In genomic region chr7:17640730-17641377, GRCh38 we compare ENCODE assay signal across 8 cellular contexts.
A peak's percentile ranks its signal among the peaks of the same experiment; 100 is the strongest.
DNase-seq lines count a peak whose midpoint lies in the region; ATAC-seq, FAIRE-seq and TF ChIP-seq lines count a peak whose summit lies in the region.

No MANE protein-coding gene starts in this region.

- H3K4me1 ChIP-seq in GM12878 (ENCODE audit: control insufficient read depth, insufficient read depth, low read length) (no peaks in the 10 kb centered on the region), left lung (peaks cover 0 to 3% of the 10 kb centered on the region in 2 donors)

- H3K27me3 ChIP-seq in GM12878 (replicated peaks in 1 of 2; ENCODE audit: control insufficient read depth in 2 of 2, insufficient read depth in 2 of 2, low read length in 1 of 2), result no peaks in the 10 kb centered on the region; a peak in 2 of 4 replicates
- H3K27me3 ChIP-seq in left lung, result no peaks in the 10 kb centered on the region

- ATAC-seq in GM21360 (IDR thresholded peaks at IDR 0.05; ENCODE audit: unreplicated experiment), result peak; percentile 63
- ATAC-seq in GM12878, result peak; percentile 63
- peak; percentile 38 for ATAC-seq in left lung

- H3K27ac ChIP-seq in GM12878 (ENCODE audit: control insufficient read depth, insufficient read depth) (no peak overlapping the region), left lung (no peak overlapping the region)

- H3K36me3 ChIP-seq in GM12878 (ENCODE audit: control insufficient read depth in 2 of 2, insufficient read depth in 2 of 2, low read length in 1 of 2) (no peaks in the 10 kb centered on the region), left lung (no peaks in the 10 kb centered on the region)

- H3K9ac ChIP-seq in GM12878 (ENCODE audit: control insufficient read depth, insufficient read depth, low read length), result no peak overlapping the region

- POLR2A ChIA-PET in GM12878 (lab: Charles Lee), result no interaction called here

- no peak overlapping the region for H3K4me2 ChIP-seq in GM12878 (ENCODE audit: control insufficient read depth, insufficient read depth)

- SMC1A ChIA-PET in GM12878 (lab: Charles Lee; ENCODE audit: uncharacterized antibody, unreplicated experiment), result interaction anchor here (0.6 to 1.3 kb wide), 3 partner anchors 32 to 338 kb away, joined by 3 to 4 read pairs (median 4); no protein-coding TSS in a partner anchor

- CTCF ChIA-PET in GM12878 (lab: Yijun Ruan, JAX), result interaction anchor here (1.2 to 2.5 kb wide), 4 partner anchors 11 to 27 kb away, joined by 4 to 14 read pairs (median 5); no protein-coding TSS in a partner anchor

- RAD21 ChIA-PET in GM12878 (lab: Charles Lee; ENCODE audit: unreplicated experiment), result no interaction called here

- TF ChIP-seq POLR2A in GM12878 (IDR thresholded peaks at IDR 0.05; ENCODE audit: low read depth, low read length), result no peak

- in situ Hi-C loops in GM12878 (cut with MboI), result loop anchor here (5.0 to 10.0 kb wide), 2 partner anchors 339 to 656 kb away; no protein-coding TSS in a partner anchor

- BruUV-seq in GM12878 (replicated peaks; lab: Mats Ljungman, UMichigan), result no TSS peak

- no peaks in the 10 kb centered on the region for H3K79me2 ChIP-seq in GM12878 (ENCODE audit: control insufficient read depth, insufficient read depth, low read length)

- TF ChIP-seq EP300 in GM12878 (IDR thresholded peaks at IDR 0.05; ENCODE audit: borderline replicate concordance in 1 of 2, control insufficient read depth in 1 of 2, low read depth in 2 of 2, low read length in 2 of 2), result no peak

- H4K20me1 ChIP-seq in GM12878 (ENCODE audit: control insufficient read depth, insufficient read depth), result no peaks in the 10 kb centered on the region

- TF ChIP-seq CTCF in GM12878 (IDR thresholded peaks at IDR 0.05 in 2 of 3, conservative IDR thresholded peaks at IDR 0.05 in 1 of 3; ENCODE audit: control insufficient read depth in 2 of 3, extremely low read depth in 1 of 3, insufficient read depth in 1 of 3, low read depth in 3 of 3, low read length in 3 of 3) (peak; percentile 50 to 65 (median 62)), left lung (IDR thresholded peaks at IDR 0.05) (peak; percentile 52 to 57)

- H2AFZ ChIP-seq in GM12878 (ENCODE audit: control insufficient read depth, low read depth, low read length), result no peak overlapping the region

- peak; percentile 27; the same call in 1 of the 2 replicates for TF ChIP-seq RAD21 in GM12878 (IDR thresholded peaks at IDR 0.05; ENCODE audit: insufficient read depth, low read depth, low read length)

- no peak overlapping the region for H3K4me3 ChIP-seq in GM12878
- no peak overlapping the region for H3K4me3 ChIP-seq in left lung

- 26% methylated on average over 4 of the region's 4 CpGs for WGBS in GM12878 (ENCODE audit: insufficient coverage, insufficient replicate concordance, low lambda C conversion rate, missing lambda C conversion rate)

- no peak for FAIRE-seq in GM12878 (lab: Jason Lieb, UNC)

- H3K9me3 ChIP-seq in GM12878 (replicated peaks; ENCODE audit: control insufficient read depth, insufficient read depth, low read length) (no peaks in the 10 kb centered on the region; the same call in 2 of the 3 replicates), left lung (no peaks in the 10 kb centered on the region)

- intact Hi-C loops in GM12878 (cut with micrococcal nuclease; ENCODE audit: unreplicated experiment) (loop anchor here (1.0 kb wide), 1 partner anchor 334 kb away; no protein-coding TSS in a partner anchor), left lung (cut with DNase I) (no loop called here)

- DNase-seq in NCI-H2081 (lab: John Stamatoyannopoulos, UW) (peak; percentile 47 to 50), NCI-H2081 treated with DMSO at 0.1 percent for 48 hours (lab: John Stamatoyannopoulos, UW) (no peak), NCI-H1105 (lab: John Stamatoyannopoulos, UW) (peak; percentile 22), GM12878 (ENCODE audit: low read depth, low spot score) (no peak), left lung (no peak), NCI-H2107 (lab: John Stamatoyannopoulos, UW) (no peak)
- no peak for DNase-seq in stimulated activated naive CD4-positive, alpha-beta T cell treated with Interleukin-2 at 50 U/mL for 16 hours (lab: John Stamatoyannopoulos, UW)

TF ChIP-seq in GM12878, 131 proteins besides CTCF, POLR2A, EP300 and RAD21:
- TF ChIP-seq PML (IDR thresholded peaks at IDR 0.05; ENCODE audit: low read length) (no peak), SMC3 (IDR thresholded peaks at IDR 0.05; ENCODE audit: borderline replicate concordance, low read length) (peak; percentile 31; the same call in 1 of the 2 replicates), SMARCA5 (IDR thresholded peaks at IDR 0.05) (no peak), KDM1A (IDR thresholded peaks at IDR 0.05; ENCODE audit: borderline replicate concordance) (no peak), ATF2 (IDR thresholded peaks at IDR 0.05; ENCODE audit: low read length) (no peak), ZBED1 (IDR thresholded peaks at IDR 0.05; ENCODE audit: borderline replicate concordance) (no peak)

Comparison
In these comparisons a context has a peak if more than half of its experiments do, and no peak if none do; other contexts are left out.
1. DNase-seq: peak in NCI-H2081 (2 of 2) and NCI-H1105 (single experiment); none in NCI-H2081 treated with DMSO at 0.1 percent for 48 hours (single experiment), GM12878 (single experiment), left lung (0 of 2), stimulated activated naive CD4-positive, alpha-beta T cell treated with Interleukin-2 at 50 U/mL for 16 hours (single experiment) and NCI-H2107 (single experiment).
2. Peak in every context shown above with its lines, with median percentiles within 50 percentile points of each other: ATAC-seq.